ENCODE assay signal across 21 cellular contexts in genomic region chr9:136247947-136248637, GRCh38. TPM values are rescaled to one million over a fixed set of nuclear protein-coding genes. Genes with fewer than 3 reads are reported as not detected.
DNase-seq lines count a peak whose midpoint lies in the region; ATAC-seq, FAIRE-seq and TF ChIP-seq lines count a peak whose summit lies in the region.
"Had no signal": no experiment of that assay in that cellular context is flagged by ENCODE, and none has a peak within 500 bp of the region (broad histone marks: within the 10 kb centered on the region; RNA-seq: fewer than 3 reads in every experiment).

No MANE protein-coding gene starts in this region.

- H3K27me3 Mint-ChIP-seq in IgD-negative memory B cell, result no peaks in the 10 kb centered on the region

- peak overlapping the region in 1 of 2 experiments; percentile 13; a peak in 1 of 4 replicates for H3K4me2 ChIP-seq in H1 (ENCODE audit: insufficient read depth in 1 of 2, low read depth in 2 of 2, low read length in 2 of 2)
- H3K4me2 ChIP-seq in trophoblast cell (ENCODE audit: low read length), result no peak overlapping the region
- H3K4me2 ChIP-seq: PC-9 had no signal

- H3K4me1 ChIP-seq in left ventricle myocardium inferior (peaks cover 28% of the 10 kb centered on the region), H1 (replicated peaks in 1 of 4; ENCODE audit: control insufficient read depth in 3 of 4, insufficient read depth in 4 of 4, low read length in 3 of 4) (peaks cover 3 to 21% (median 13%) of the 10 kb centered on the region in 4 experiments), trophoblast cell (ENCODE audit: control insufficient read depth in 1 of 2, insufficient read depth in 2 of 2, low read length in 2 of 2) (peaks cover 9 to 12% of the 10 kb centered on the region in 2 experiments)

- H2BK5ac ChIP-seq in H1 (ENCODE audit: low read depth, low read length), result no peak overlapping the region
- H2BK5ac ChIP-seq in trophoblast cell (ENCODE audit: low read depth, low read length, poor library complexity), result no peak overlapping the region

- peaks cover 7% of the 10 kb centered on the region for H3K27me3 ChIP-seq in left ventricle myocardium inferior (ENCODE audit: low read depth)
- peaks cover 0 to 7% (median 1%) of the 10 kb centered on the region in 4 experiments; a peak in 4 of 7 replicates for H3K27me3 ChIP-seq in H1 (replicated peaks in 1 of 4; ENCODE audit: control insufficient read depth in 3 of 4, extremely low read depth in 1 of 4, insufficient read depth in 3 of 4, low read length in 3 of 4)
- no peaks in the 10 kb centered on the region for H3K27me3 ChIP-seq in trophoblast cell (ENCODE audit: insufficient read depth, low read length)
- H3K27me3 ChIP-seq: MG63 had no signal

- no peak overlapping the region for H2BK120ac ChIP-seq in H1 (replicated peaks; ENCODE audit: low read depth, low read length)
- H2BK120ac ChIP-seq in trophoblast cell (ENCODE audit: insufficient read depth, low read length, poor library complexity), result no peak overlapping the region

- peak overlapping the region; percentile 4 for H4K5ac ChIP-seq in H1 (ENCODE audit: insufficient read length, low read depth, low read length)

- TF ChIP-seq EP300 in H1 (IDR thresholded peaks at IDR 0.05; ENCODE audit: borderline replicate concordance in 1 of 2, low read depth in 2 of 2, low read length in 2 of 2), result no peak

- H4K8ac ChIP-seq in H1 (ENCODE audit: extremely low read depth, insufficient read depth, low read length), result peak overlapping the region; percentile 41
- no peak overlapping the region for H4K8ac ChIP-seq in trophoblast cell (ENCODE audit: low read depth, low read length)

- no peaks in the 10 kb centered on the region; the same call in 1 of the 2 replicates for H3K23me2 ChIP-seq in H1 (ENCODE audit: low read depth, low read length)

- no peak overlapping the region for H3K56ac ChIP-seq in H1 (replicated peaks; ENCODE audit: insufficient read length, low read depth, low read length)

- CTCF ChIA-PET in H1 (lab: Charles Lee; ENCODE audit: partially characterized antibody), result interaction anchor here (0.9 to 1.6 kb wide), 6 partner anchors 14 to 78 kb away, joined by 3 to 5 read pairs (median 3); no protein-coding TSS in a partner anchor

- H3K36me3 Mint-ChIP-seq in IgD-negative memory B cell, result no peaks in the 10 kb centered on the region

- H2BK12ac ChIP-seq in H1 (ENCODE audit: low read depth, low read length) (peak overlapping the region; percentile 90; the same call in 1 of the 2 replicates), trophoblast cell (ENCODE audit: low read length) (no peak overlapping the region)

- intact Hi-C loops in Right ventricle myocardium superior (cut with DNase I) (no loop called here), left ventricle myocardium inferior (cut with micrococcal nuclease) (no loop called here)

- TF ChIP-seq RAD21 in H1 (IDR thresholded peaks at IDR 0.05 in 1 of 2, conservative IDR thresholded peaks at IDR 0.05 in 1 of 2; ENCODE audit: low read depth in 2 of 2, low read length in 2 of 2), result no peak

- H3K4me3 Mint-ChIP-seq in IgD-negative memory B cell, result peak overlapping the region in 2 of 4 donors; percentile 15 to 27
- H3K4me3 Mint-ChIP-seq: HFFc6 had no signal

- H3K14ac ChIP-seq in H1 (ENCODE audit: insufficient read length) (no peak overlapping the region), trophoblast cell (ENCODE audit: low read length) (no peak overlapping the region)

- POLR2A ChIA-PET in H1 (lab: Charles Lee; ENCODE audit: partially characterized antibody), result interaction anchor here (1.1 to 2.2 kb wide), 3 partner anchors 19 to 109 kb away, joined by 3 to 6 read pairs (median 3); no protein-coding TSS in a partner anchor

- no peak for TF ChIP-seq POLR2A in H1 (IDR thresholded peaks at IDR 0.05; ENCODE audit: control extremely low read depth in 1 of 2, low read depth in 2 of 2, low read length in 2 of 2)

- H3K9me3 Mint-ChIP-seq in IgD-negative memory B cell, result no peaks in the 10 kb centered on the region
- H3K9me3 Mint-ChIP-seq: CD8-positive, alpha-beta T cell; HFFc6 had no signal

- no peak overlapping the region for H4K91ac ChIP-seq in H1 (replicated peaks; ENCODE audit: insufficient read length, low read length)
- no peak overlapping the region for H4K91ac ChIP-seq in trophoblast cell (ENCODE audit: low read depth, low read length)

- H3K4me1 Mint-ChIP-seq in IgD-negative memory B cell, result peaks cover 22 to 24% (median 22%) of the 10 kb centered on the region in 3 donors

- no peak overlapping the region for H4K12ac ChIP-seq in trophoblast cell (ENCODE audit: low read depth, low read length)

- H2AK5ac ChIP-seq in H1 (ENCODE audit: low read depth, low read length) (no peak overlapping the region), trophoblast cell (ENCODE audit: low read length) (no peak overlapping the region)

- H3K9ac ChIP-seq in H1 (replicated peaks in 1 of 4; ENCODE audit: extremely low read depth in 1 of 4, low read depth in 3 of 4, low read length in 3 of 4) (no peak overlapping the region), trophoblast cell (ENCODE audit: low read length) (no peak overlapping the region)

- DNase-seq in Right ventricle myocardium superior, result peak; percentile 13
- no peak for DNase-seq in left ventricle myocardium inferior
- DNase-seq in H1 (ENCODE audit: low read depth in 1 of 2, low spot score in 2 of 2), result no peak
- DNase-seq in trophoblast cell, result peak; percentile 51 to 65
- DNase-seq in SHP77 (lab: John Stamatoyannopoulos, UW), result no peak
- no peak for DNase-seq in midbrain (lab: John Stamatoyannopoulos, UW)
- DNase-seq: DMS79 treated with DMSO at 0.1 percent for 48 hours, GF-D8, GOT3, HFFc6, MG63, NCI-H1092 treated with DMSO at 0.1 percent for 48 hours, NCI-H1694, NCI-H69, PC-9 had no signal

- FAIRE-seq in H1 (lab: Jason Lieb, UNC), result no peak
- FAIRE-seq: A204.1, D721Med had no signal

- peak overlapping the region in 2 of 3 donors; percentile 57 to 80 for H3K27ac Mint-ChIP-seq in IgD-negative memory B cell
- H3K27ac Mint-ChIP-seq: CD8-positive, alpha-beta T cell; HFFc6 had no signal

- H3K79me2 ChIP-seq in H1 (ENCODE audit: control insufficient read depth in 1 of 2, insufficient read depth in 2 of 2, low read length in 2 of 2), result peaks cover 4 to 20% of the 10 kb centered on the region in 2 experiments
- no peaks in the 10 kb centered on the region for H3K79me2 ChIP-seq in trophoblast cell (ENCODE audit: control insufficient read depth, insufficient read depth, low read length, poor library complexity)

- TF ChIP-seq CTCF in left ventricle myocardium inferior (IDR thresholded peaks at IDR 0.05; ENCODE audit: borderline replicate concordance) (no peak), H1 (IDR thresholded peaks at IDR 0.05; ENCODE audit: control extremely low read depth in 1 of 3, insufficient read depth in 1 of 3, low read depth in 1 of 3, low read length in 3 of 3) (no peak)

- WGBS in H1 (ENCODE audit: extremely low coverage in 1 of 2, insufficient coverage in 1 of 2, insufficient read length in 1 of 2, insufficient replicate concordance in 2 of 2, low coverage in 1 of 2, low lambda C conversion rate in 2 of 2, missing lambda C conversion rate in 1 of 2), 2 experiments, result 89% methylated on average over 23 of the region's 24 CpGs; no CpG with 5 or more reads in 1 of the 2 experiments
- WGBS in trophoblast cell (ENCODE audit: extremely low coverage, insufficient coverage, insufficient read length), result no CpG with 5 or more reads among the region's 24 CpGs

- H3K4me3 ChIP-seq in left ventricle myocardium inferior (no peak overlapping the region), H1 (ENCODE audit: extremely low read depth in 1 of 4, insufficient read depth in 2 of 4, low read depth in 3 of 4, low read length in 4 of 4) (no peak overlapping the region), trophoblast cell (ENCODE audit: low read depth, low read length) (no peak overlapping the region)
- H3K4me3 ChIP-seq: MG63, PC-9 had no signal

- H3K23ac ChIP-seq in H1 (ENCODE audit: insufficient read length) (no peak overlapping the region), trophoblast cell (ENCODE audit: low read length) (no peak overlapping the region)

- peaks cover 5 to 10% of the 10 kb centered on the region in 2 experiments for H4K20me1 ChIP-seq in H1 (replicated peaks in 1 of 2; ENCODE audit: control insufficient read depth in 1 of 2, insufficient read depth in 2 of 2, low read length in 2 of 2)

- H3K79me1 ChIP-seq in H1 (ENCODE audit: low read depth, low read length), result peaks cover 4% of the 10 kb centered on the region; the same call in 1 of the 2 replicates
- no peaks in the 10 kb centered on the region for H3K79me1 ChIP-seq in trophoblast cell (ENCODE audit: low read length)

- H3K4ac ChIP-seq in H1 (replicated peaks; ENCODE audit: insufficient read length, low read depth, low read length) (peak overlapping the region; percentile 25), trophoblast cell (ENCODE audit: low read depth, low read length) (no peak overlapping the region)

- H2BK15ac ChIP-seq in H1 (ENCODE audit: low read length), result peak overlapping the region; percentile 40

- H3K36me3 ChIP-seq in left ventricle myocardium inferior (no peaks in the 10 kb centered on the region), H1 (ENCODE audit: control insufficient read depth in 2 of 4, insufficient read depth in 4 of 4, low read length in 3 of 4) (no peaks in the 10 kb centered on the region; a peak in 1 of 8 replicates), trophoblast cell (ENCODE audit: control insufficient read depth in 1 of 2, insufficient read depth in 2 of 2, low read length in 2 of 2) (no peaks in the 10 kb centered on the region)

- H3K9me3 ChIP-seq in left ventricle myocardium inferior (replicated peaks) (no peaks in the 10 kb centered on the region), H1 (ENCODE audit: insufficient read depth in 2 of 2, low read depth in 1 of 2, low read length in 1 of 2) (no peaks in the 10 kb centered on the region), trophoblast cell (ENCODE audit: insufficient read depth, low read depth, low read length) (no peaks in the 10 kb centered on the region)
- H3K9me3 ChIP-seq: MG63 had no signal

- H2BK20ac ChIP-seq in H1 (ENCODE audit: low read length), result peak overlapping the region; percentile 87; the same call in 1 of the 2 replicates

- no peak for ATAC-seq in Right ventricle myocardium superior (ENCODE audit: poor library complexity)
- ATAC-seq in GM18858 (IDR thresholded peaks at IDR 0.05; ENCODE audit: unreplicated experiment), result no peak
- ATAC-seq: CD8-positive, alpha-beta T cell had no signal

- H3K18ac ChIP-seq in H1 (ENCODE audit: extremely low read depth, low read length), result no peak overlapping the region; the same call in 1 of the 2 replicates
- no peak overlapping the region for H3K18ac ChIP-seq in trophoblast cell (ENCODE audit: low read length)

- H3K27ac ChIP-seq in left ventricle myocardium inferior (replicated peaks) (no peak overlapping the region), H1 (ENCODE audit: low read depth, low read length) (no peak overlapping the region), trophoblast cell (ENCODE audit: low read depth, low read length) (no peak overlapping the region)
- H3K27ac ChIP-seq: HL-60, PC-9 had no signal

- H2AFZ ChIP-seq in H1 (ENCODE audit: low read length), result 0 out of 2 replicates have a peak overlapping the region, but pooled peaks have one; percentile 65
- H2AFZ ChIP-seq in trophoblast cell (ENCODE audit: insufficient read depth, low read length, poor library complexity), result no peak overlapping the region
- H2AFZ ChIP-seq: PC-9 had no signal

RNA-seq across cellular contexts. Expression of gene QSOX2, which starts 2.5 kb away (rescaled TPM):
- total RNA-seq in Right ventricle myocardium superior (7.7 TPM), left ventricle myocardium inferior (8.0 TPM)
- polyA plus RNA-seq in IgD-negative memory B cell (2.1 TPM), H1 (2011; rRNA removed) (18.0 and 21.8 TPM in 2 replicates)
- total RNA-seq in H1 (2021; fragmentation: NEBNext Ultra II Directional; extraction: Animal tissue kit (Norgen Biotek cat#: 25700)), result 27.5 and 28.6 TPM in 2 replicates
- polyA plus RNA-seq in H1 (2011; cell fraction: cytosol; rRNA removed), result 20.4 TPM
- 52.2 TPM for polyA plus RNA-seq in H1 (2011; cell fraction: nucleus; rRNA removed)
- 18.2 to 24.6 TPM (median 21.8 TPM) in 4 replicates for polyA plus RNA-seq in H1 (2012, experiment 1 of 2)
- polyA plus RNA-seq in H1 (2012, experiment 2 of 2), result 13.5 TPM
- polyA plus RNA-seq in H1 (2013, experiment 1 of 2), result 27.3 TPM
- polyA plus RNA-seq in H1 (2013, experiment 2 of 2), result 25.5 TPM
- polyA minus RNA-seq in H1 (2011; rRNA and poly(A)+ RNA removed), result 17.0 and 19.8 TPM in 2 replicates
- polyA minus RNA-seq in H1 (2011; cell fraction: cytosol; rRNA and poly(A)+ RNA removed), result 10.7 TPM
- polyA minus RNA-seq in H1 (2011; cell fraction: nucleus; rRNA and poly(A)+ RNA removed), result 13.1 TPM
- polyA plus RNA-seq in trophoblast cell (2013), result 3.9 and 4.3 TPM in 2 replicates

RNA-seq across cellular contexts. Expression of gene LHX3, which starts 43.2 kb away (rescaled TPM):
- total RNA-seq in Right ventricle myocardium superior (not detected), left ventricle myocardium inferior (not detected)
- polyA plus RNA-seq in IgD-negative memory B cell (not detected), H1 (2011; rRNA removed) (0.02 and 0.03 TPM in 2 replicates)
- total RNA-seq in H1 (2021; fragmentation: NEBNext Ultra II Directional; extraction: Animal tissue kit (Norgen Biotek cat#: 25700)), result not detected in 2 replicates
- not detected for polyA plus RNA-seq in H1 (2011; cell fraction: cytosol; rRNA removed)
- 0.20 TPM for polyA plus RNA-seq in H1 (2011; cell fraction: nucleus; rRNA removed)
- not detected in 4 replicates for polyA plus RNA-seq in H1 (2012, experiment 1 of 2)
- polyA plus RNA-seq in H1 (2012, experiment 2 of 2), result not detected
- not detected for polyA plus RNA-seq in H1 (2013, experiment 1 of 2)
- 0.02 TPM for polyA plus RNA-seq in H1 (2013, experiment 2 of 2)
- not detected in 2 replicates for polyA minus RNA-seq in H1 (2011; rRNA and poly(A)+ RNA removed)
- not detected for polyA minus RNA-seq in H1 (2011; cell fraction: cytosol; rRNA and poly(A)+ RNA removed)
- 0.30 TPM for polyA minus RNA-seq in H1 (2011; cell fraction: nucleus; rRNA and poly(A)+ RNA removed)
- polyA plus RNA-seq in trophoblast cell (2013), result 0.01 TPM in 2 replicates
- total RNA-seq: HFFc6 had no signal

RNA-seq across cellular contexts. Expression of gene CCDC187, which starts 55.8 kb away (rescaled TPM):
- total RNA-seq in Right ventricle myocardium superior, result not detected
- not detected for total RNA-seq in left ventricle myocardium inferior
- polyA plus RNA-seq in IgD-negative memory B cell, result 0.15 TPM
- total RNA-seq in H1 (2021; fragmentation: NEBNext Ultra II Directional; extraction: Animal tissue kit (Norgen Biotek cat#: 25700)), result not detected in 2 replicates
- 0.02 TPM in 2 replicates for polyA plus RNA-seq in H1 (2011; rRNA removed)
- 0.01 TPM for polyA plus RNA-seq in H1 (2011; cell fraction: cytosol; rRNA removed)
- polyA plus RNA-seq in H1 (2011; cell fraction: nucleus; rRNA removed), result 0.07 TPM
- polyA plus RNA-seq in H1 (2012, experiment 1 of 2), result 0.03 TPM in 2 of 4 replicates, not detected in the others
- 0.03 TPM for polyA plus RNA-seq in H1 (2012, experiment 2 of 2)
- 0.02 TPM for polyA plus RNA-seq in H1 (2013, experiment 1 of 2)
- polyA plus RNA-seq in H1 (2013, experiment 2 of 2), result under 0.01 TPM
- polyA minus RNA-seq in H1 (2011; rRNA and poly(A)+ RNA removed), result 0.06 TPM in 1 of 2 replicates, not detected in the other
- polyA minus RNA-seq in H1 (2011; cell fraction: cytosol; rRNA and poly(A)+ RNA removed), result not detected
- not detected for polyA minus RNA-seq in H1 (2011; cell fraction: nucleus; rRNA and poly(A)+ RNA removed)
- polyA plus RNA-seq in trophoblast cell (2013), result 0.04 TPM in 2 replicates
- total RNA-seq: HFFc6 had no signal

Comparison
In these comparisons a context has a peak if more than half of its experiments do, and no peak if none do; other contexts are left out.
1. DNase-seq: peak in Right ventricle myocardium superior (single experiment) and trophoblast cell (2 of 2); none in left ventricle myocardium inferior (single experiment), H1 (0 of 2), SHP77 (0 of 2) and midbrain (single experiment).